ENCODE assay signal across 25 cellular contexts in genomic region chr3:11312139-11312538, GRCh38. TPM values are rescaled to one million over a fixed set of nuclear protein-coding genes. Genes with fewer than 3 reads are reported as not detected.
A peak's percentile ranks its signal among the peaks of the same experiment; 100 is the strongest.
DNase-seq lines count a peak whose midpoint lies in the region; ATAC-seq and TF ChIP-seq lines count a peak whose summit lies in the region.
"Had no signal": no experiment of that assay in that cellular context is flagged by ENCODE, and none has a peak within 500 bp of the region (broad histone marks: within the 10 kb centered on the region; RNA-seq: fewer than 3 reads in every experiment).

No MANE protein-coding gene starts in this region.

- H3K9me3 ChIP-seq in T-helper 17 cell (ENCODE audit: control insufficient read depth, low read length, poor library complexity, severe bottlenecking) = no peaks in the 10 kb centered on the region
- H3K9me3 ChIP-seq in left lung = no peaks in the 10 kb centered on the region
- H3K9me3 ChIP-seq: BE2C had no signal

- TF ChIP-seq CTCF in left lung (IDR thresholded peaks at IDR 0.05) = no peak

- intact Hi-C loops in left lung (cut with DNase I) = no loop called here

- H3K27me3 Mint-ChIP-seq in T-helper 17 cell = no peaks in the 10 kb centered on the region
- H3K27me3 Mint-ChIP-seq: CD8-positive, alpha-beta memory T cell; T-cell had no signal

- peaks cover 11% of the 10 kb centered on the region for H3K4me1 Mint-ChIP-seq in T-helper 17 cell
- H3K4me1 Mint-ChIP-seq: CD14-positive monocyte had no signal

- no peak overlapping the region for H3K4me3 Mint-ChIP-seq in T-helper 17 cell
- H3K4me3 Mint-ChIP-seq: CD14-positive monocyte; CD8-positive, alpha-beta memory T cell; T-cell had no signal

- no peak overlapping the region for H3K4me3 ChIP-seq in left lung
- H3K4me3 ChIP-seq: GM12878 had no signal

- DNase-seq in G401 (ENCODE audit: low spot score) (peak; percentile 23), T-helper 17 cell (no peak), cerebellar cortex (ENCODE audit: low spot score) (peak; percentile 13), left lung (no peak), NK-92 (lab: John Stamatoyannopoulos, UW; ENCODE audit: unreplicated experiment) (no peak), DMS53 (lab: John Stamatoyannopoulos, UW) (no peak), NCI-H2196 treated with DMSO at 0.1 percent for 48 hours (lab: John Stamatoyannopoulos, UW; ENCODE audit: unreplicated experiment) (no peak)
- DNase-seq: BE2C; CD8-positive, alpha-beta memory T cell; DMS153; GDM1; NCI-H1092; NCI-H1417 treated with DMSO at 0.1 percent for 48 hours; NCI-H1694 treated with DMSO at 0.1 percent for 48 hours; NCI-H2081 treated with DMSO at 0.1 percent for 48 hours; NCI-H2171; NCI-H345; NCI-H510A treated with DMSO at 0.1 percent for 48 hours; NCI-H748 treated with DMSO at 0.1 percent for 48 hours; NK-92 treated with Interleukin-12 subunit alpha and Interleukin-12 subunit beta, amount 100 ng/mL, for 24 hours; PC-3; T-cell had no signal

- peak overlapping the region; percentile 41 for H3K27ac Mint-ChIP-seq in T-helper 17 cell
- H3K27ac Mint-ChIP-seq: T-cell had no signal

- H3K36me3 Mint-ChIP-seq in T-helper 17 cell (ENCODE audit: low read depth) = peaks cover 28% of the 10 kb centered on the region

- ATAC-seq in T-helper 17 cell = no peak
- ATAC-seq in left lung = no peak
- ATAC-seq: GM12878, PC-3, T-cell had no signal

- H3K4me1 ChIP-seq in left lung = peaks cover 0 to 7% of the 10 kb centered on the region in 2 donors
- H3K4me1 ChIP-seq: BE2C had no signal

- peaks cover 3 to 99% of the 10 kb centered on the region in 2 donors for H3K36me3 ChIP-seq in left lung
- H3K36me3 ChIP-seq: BE2C had no signal

- in situ Hi-C loops in G401 (cut with HindIII; ENCODE audit: low sequenced_read_pairs) = no loop called here

- no peak overlapping the region for H3K27ac ChIP-seq in left lung
- H3K27ac ChIP-seq: HL-60 had no signal

- H3K27me3 ChIP-seq in left lung = no peaks in the 10 kb centered on the region
- H3K27me3 ChIP-seq: BE2C had no signal

RNA-seq across cellular contexts. Expression of gene ATG7, which starts 39.9 kb away (rescaled TPM):
- total RNA-seq in G401 (2014; rRNA removed; shearing (Covaris generic)) = 37.5 and 48.5 TPM in 2 replicates
- total RNA-seq in T-helper 17 cell = 10 to 100 TPM; 34.0 to 36.9 TPM
- total RNA-seq in left lung = 10 to 100 TPM; 41.9 to 73.3 TPM

Comparison
In these comparisons a context has a peak if more than half of its experiments do, and no peak if none do; other contexts are left out.
1. DNase-seq: peak in G401 (single experiment) and cerebellar cortex (single experiment); none in T-helper 17 cell (0 of 3), left lung (0 of 2), NK-92 (single experiment), DMS53 (single experiment) and NCI-H2196 treated with DMSO at 0.1 percent for 48 hours (single experiment).